ENCODE assay signal across 9 cellular contexts in genomic region chr22:28884754-28885375, GRCh38. TPM values are rescaled to one million over a fixed set of nuclear protein-coding genes. Genes with fewer than 3 reads are reported as not detected.
A peak's percentile ranks its signal among the peaks of the same experiment; 100 is the strongest.
DNase-seq lines count a peak whose midpoint lies in the region; ATAC-seq, FAIRE-seq and TF ChIP-seq lines count a peak whose summit lies in the region.
"Had no signal": no experiment of that assay in that cellular context is flagged by ENCODE, and none has a peak within 500 bp of the region (broad histone marks: within the 10 kb centered on the region; RNA-seq: fewer than 3 reads in every experiment).

No MANE protein-coding gene starts in this region.

- H3K27ac ChIP-seq in astrocyte (ENCODE audit: low read depth, low read length) (no peak overlapping the region), liver (ENCODE audit: low read depth in 1 of 2, low read length in 2 of 2) (no peak overlapping the region), tibial nerve (peak overlapping the region in 1 of 4 donors; percentile 87)

- TF ChIP-seq RAD21 in liver (IDR thresholded peaks at IDR 0.05), result no peak

- TF ChIP-seq POLR2A in tibial nerve (IDR thresholded peaks at IDR 0.05), result no peak

- H3K27me3 ChIP-seq in astrocyte (ENCODE audit: insufficient read depth, low read length), result no peaks in the 10 kb centered on the region
- H3K27me3 ChIP-seq in liver (ENCODE audit: control insufficient read depth in 4 of 4, insufficient read depth in 4 of 4, low read length in 3 of 4), result no peaks in the 10 kb centered on the region
- no peaks in the 10 kb centered on the region for H3K27me3 ChIP-seq in tibial nerve

- peaks cover 50% of the 10 kb centered on the region for H3K79me2 ChIP-seq in astrocyte (ENCODE audit: insufficient read depth, low read length)

- H3K27ac Mint-ChIP-seq in activated T-cell treated with anti-CD3 and anti-CD28 coated beads, Interleukin-2, amount 50 U/mL, for 72 hours, result no peak overlapping the region
- H3K27ac Mint-ChIP-seq in astrocyte (ENCODE audit: unreplicated experiment), result peak overlapping the region; percentile 70

- peak overlapping the region; percentile 65 to 76 for H3K4me3 Mint-ChIP-seq in activated T-cell treated with anti-CD3 and anti-CD28 coated beads, Interleukin-2, amount 50 U/mL, for 72 hours
- peak overlapping the region; percentile 90 for H3K4me3 Mint-ChIP-seq in astrocyte (ENCODE audit: unreplicated experiment)

- peaks cover 54% of the 10 kb centered on the region for H4K20me1 ChIP-seq in astrocyte (ENCODE audit: insufficient read depth, low read length)

- H3K9me3 ChIP-seq in astrocyte (ENCODE audit: insufficient read depth, low read depth, low read length), result no peaks in the 10 kb centered on the region
- H3K9me3 ChIP-seq in liver (ENCODE audit: control insufficient read depth in 4 of 4, low read length in 3 of 4), result no peaks in the 10 kb centered on the region
- H3K9me3 ChIP-seq in tibial nerve, result no peaks in the 10 kb centered on the region

- no peak for FAIRE-seq in astrocyte (lab: Jason Lieb, UNC)

- peaks cover 24% of the 10 kb centered on the region for H3K4me1 Mint-ChIP-seq in activated T-cell treated with anti-CD3 and anti-CD28 coated beads, Interleukin-2, amount 50 U/mL, for 72 hours (ENCODE audit: low read depth)
- H3K4me1 Mint-ChIP-seq in astrocyte (ENCODE audit: low read depth, unreplicated experiment), result peaks cover 7% of the 10 kb centered on the region

- H2AFZ ChIP-seq in astrocyte (ENCODE audit: low read depth, low read length), result peak overlapping the region; percentile 29

- no peaks in the 10 kb centered on the region for H3K9me3 Mint-ChIP-seq in activated T-cell treated with anti-CD3 and anti-CD28 coated beads, Interleukin-2, amount 50 U/mL, for 72 hours
- H3K9me3 Mint-ChIP-seq in astrocyte (ENCODE audit: unreplicated experiment), result no peaks in the 10 kb centered on the region

- no peak for TF ChIP-seq EP300 in tibial nerve (IDR thresholded peaks at IDR 0.05)

- peaks cover 36% of the 10 kb centered on the region for H3K27me3 Mint-ChIP-seq in activated T-cell treated with anti-CD3 and anti-CD28 coated beads, Interleukin-2, amount 50 U/mL, for 72 hours (ENCODE audit: low read depth)
- no peaks in the 10 kb centered on the region for H3K27me3 Mint-ChIP-seq in astrocyte (ENCODE audit: low read depth, unreplicated experiment)

- 40% methylated on average over 19 of the region's 19 CpGs for WGBS in liver
- 71 to 75% methylated on average over 19 of the region's 19 CpGs for WGBS in tibial nerve, 2 donors

- no peak for TF ChIP-seq CTCF in astrocyte (IDR thresholded peaks at IDR 0.05; ENCODE audit: insufficient read depth, low read depth, low read length)
- no peak for TF ChIP-seq CTCF in liver (IDR thresholded peaks at IDR 0.05; ENCODE audit: low read depth, low read length, missing input control)
- no peak for TF ChIP-seq CTCF in tibial nerve (IDR thresholded peaks at IDR 0.05)

- H3K4me1 ChIP-seq in astrocyte (ENCODE audit: insufficient read depth, low read length) (peaks cover 10% of the 10 kb centered on the region), liver (ENCODE audit: control insufficient read depth in 4 of 4, insufficient read depth in 4 of 4, low read length in 3 of 4) (peaks cover 3 to 45% (median 30%) of the 10 kb centered on the region in 4 donors), tibial nerve (peaks cover 0 to 48% (median 16%) of the 10 kb centered on the region in 4 donors)

- H3K9ac ChIP-seq in astrocyte (ENCODE audit: low read length) (peak overlapping the region; percentile 53), liver (ENCODE audit: low read depth in 1 of 2, low read length in 2 of 2) (no peak overlapping the region)

- no peaks in the 10 kb centered on the region for H3K36me3 ChIP-seq in astrocyte (ENCODE audit: insufficient read depth, low read length)
- no peaks in the 10 kb centered on the region for H3K36me3 ChIP-seq in liver (ENCODE audit: control insufficient read depth in 4 of 4, insufficient read depth in 3 of 4, low read depth in 1 of 4, low read length in 3 of 4)
- no peaks in the 10 kb centered on the region for H3K36me3 ChIP-seq in tibial nerve

- peak overlapping the region; percentile 82 for H3K4me2 ChIP-seq in astrocyte (ENCODE audit: low read length)

- ATAC-seq in activated T-cell treated with anti-CD3 and anti-CD28 coated beads, Interleukin-2, amount 50 U/mL, for 72 hours (replicated peaks in 1 of 2), result no peak
- no peak for ATAC-seq in HG03460 (IDR thresholded peaks at IDR 0.05; ENCODE audit: unreplicated experiment)

- no peak for DNase-seq in activated T-cell treated with anti-CD3 and anti-CD28 coated beads, Interleukin-2, amount 50 U/mL, for 72 hours
- DNase-seq in activated T-cell treated with anti-CD3 and anti-CD28 coated beads, Interleukin-2, amount 50 U/mL, for 1 hour, result no peak
- DNase-seq in astrocyte (ENCODE audit: low read depth) (no peak), tibial nerve (ENCODE audit: low spot score in 2 of 2) (no peak)
- DNase-seq in central memory CD4-positive, alpha-beta T cell, result no peak
- no peak for DNase-seq in activated CD8-positive, alpha-beta memory T cell treated with anti-CD3 and anti-CD28 coated beads for 24 hours
- DNase-seq: NCI-H2171 had no signal

- peak overlapping the region; percentile 69 for H3K4me3 ChIP-seq in astrocyte (ENCODE audit: insufficient read depth, low read depth, low read length)
- H3K4me3 ChIP-seq in liver (ENCODE audit: low read depth in 1 of 3, low read length in 3 of 3), result peak overlapping the region; percentile 61 to 87 (median 80)
- peak overlapping the region; percentile 50 to 83 (median 60) for H3K4me3 ChIP-seq in tibial nerve

- H3K36me3 Mint-ChIP-seq in activated T-cell treated with anti-CD3 and anti-CD28 coated beads, Interleukin-2, amount 50 U/mL, for 72 hours (ENCODE audit: insufficient read depth in 2 of 2), result no peaks in the 10 kb centered on the region
- H3K36me3 Mint-ChIP-seq in astrocyte (ENCODE audit: low read depth, unreplicated experiment), result no peaks in the 10 kb centered on the region

TF ChIP-seq in liver, 16 proteins besides CTCF, POLR2A, EP300 and RAD21:
- no peak for TF ChIP-seq NR2F2 (IDR thresholded peaks at IDR 0.05)
- TF ChIP-seq RXRA (IDR thresholded peaks at IDR 0.05), result no peak
- TF ChIP-seq FOXA1 (IDR thresholded peaks at IDR 0.05), result no peak
- TF ChIP-seq SP1 (IDR thresholded peaks at IDR 0.05), result no peak
- TF ChIP-seq GABPA (IDR thresholded peaks at IDR 0.05 in 1 of 2, conservative IDR thresholded peaks at IDR 0.05 in 1 of 2), result no peak
- TF ChIP-seq FOXA2 (IDR thresholded peaks at IDR 0.05), result no peak
- no peak for TF ChIP-seq TAF1 (conservative IDR thresholded peaks at IDR 0.05)
- no peak for TF ChIP-seq HNF4G (IDR thresholded peaks at IDR 0.05)
- TF ChIP-seq EGR1 (IDR thresholded peaks at IDR 0.05; ENCODE audit: low read depth in 2 of 2), result no peak

RNA-seq across cellular contexts. Expression of gene ZNRF3, which starts 1.5 kb away (rescaled TPM):
- under 1 TPM; 0.86 to 0.94 TPM for total RNA-seq in activated T-cell treated with anti-CD3 and anti-CD28 coated beads, Interleukin-2, amount 50 U/mL, for 72 hours
- total RNA-seq in astrocyte, result 5.8 and 5.9 TPM in 2 replicates
- 1 to 10 TPM; 5.0 to 5.9 TPM for total RNA-seq in liver
- 1 to 10 TPM; 2.2 to 4.4 TPM for polyA plus RNA-seq in liver
- 10 to 100 TPM; 18.0 to 37.9 (median 23.5) TPM for total RNA-seq in tibial nerve
